16 cellular contexts compared by ENCODE assay signal in the genomic region with DNA sequence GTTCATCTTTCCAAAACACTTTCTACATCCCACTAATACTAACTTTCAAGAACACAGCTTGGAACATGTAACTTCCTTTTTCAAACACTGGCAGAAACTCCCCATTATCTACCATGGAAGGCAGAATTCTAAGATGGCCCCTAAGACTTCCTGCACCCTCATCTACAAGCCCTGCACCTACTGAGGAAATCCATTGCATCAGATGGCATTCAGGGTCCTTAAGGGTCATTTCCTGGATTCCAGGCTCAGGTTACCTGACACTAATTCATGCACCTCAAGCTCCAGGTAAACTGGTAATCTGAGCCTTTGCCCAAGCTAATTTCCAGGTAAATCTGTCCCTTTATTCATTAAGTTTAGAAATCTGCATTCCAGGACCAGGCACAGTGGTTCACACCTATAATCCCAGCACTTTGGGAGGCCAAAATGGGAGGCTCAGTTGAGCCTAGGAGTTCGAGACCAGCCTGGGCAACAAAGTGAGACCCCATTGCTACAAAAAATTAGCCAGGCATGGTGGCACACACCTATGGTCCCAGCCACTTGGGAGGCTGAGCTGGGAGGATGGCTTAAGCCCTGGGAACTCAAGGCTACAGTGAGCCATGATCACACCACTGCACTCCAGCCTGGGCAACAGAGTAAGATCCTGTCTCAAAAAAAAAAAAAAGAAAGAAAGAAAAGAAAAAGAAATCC.
DNase-seq lines count a peak whose midpoint lies in the region; ATAC-seq and TF ChIP-seq lines count a peak whose summit lies in the region.
"Had no signal": no experiment of that assay in that cellular context is flagged by ENCODE, and none has a peak within 500 bp of the region (broad histone marks: within the 10 kb centered on the region; RNA-seq: fewer than 3 reads in every experiment).

No MANE protein-coding gene starts in this region.

- in situ Hi-C loops in gastrocnemius medialis (cut with MboI; ENCODE audit: low sequenced_read_pairs in 4 of 4) = loop anchor here in 1 of 4 donors (25.0 kb wide), 1 partner anchor 510 kb away; no protein-coding TSS in a partner anchor

- H2AFZ ChIP-seq in Loucy (ENCODE audit: low read length) = 0 out of 2 replicates have a peak overlapping the region, but pooled peaks have one; percentile 33
- H2AFZ ChIP-seq in SK-N-SH (ENCODE audit: low read depth) = no peak overlapping the region

- H3K4me1 ChIP-seq in Loucy (ENCODE audit: insufficient read depth, low read length, poor library complexity, severe bottlenecking) (no peaks in the 10 kb centered on the region), SK-N-SH (ENCODE audit: control insufficient read depth in 1 of 2, insufficient read depth in 2 of 2, low read depth in 1 of 2, low read length in 1 of 2) (peaks cover 4 to 33% of the 10 kb centered on the region in 2 experiments; a peak in 3 of 4 replicates), gastrocnemius medialis (peaks cover 37 to 46% of the 10 kb centered on the region in 2 donors), uterus (peaks cover 0 to 3% of the 10 kb centered on the region in 2 donors)
- H3K4me1 ChIP-seq: BLaER1 had no signal

- TF ChIP-seq CTCF in Loucy (conservative IDR thresholded peaks at IDR 0.05; ENCODE audit: low read length) (no peak), SK-N-SH (IDR thresholded peaks at IDR 0.05) (no peak), gastrocnemius medialis (IDR thresholded peaks at IDR 0.05 in 4 of 5, conservative IDR thresholded peaks at IDR 0.05 in 1 of 5) (no peak), uterus (IDR thresholded peaks at IDR 0.05) (no peak)

- H3K27ac ChIP-seq in SK-N-SH (ENCODE audit: low read depth in 2 of 2, low read length in 1 of 2) (peak overlapping the region; percentile 71 to 78; a peak in 3 of 4 replicates), epithelial cell of prostate (peak overlapping the region; percentile 52), gastrocnemius medialis (peak overlapping the region in 3 of 4 donors; percentile 27 to 60 (median 51)), uterus (peak overlapping the region in 1 of 2 donors; percentile 67)
- H3K27ac ChIP-seq: BLaER1, spleen had no signal

- no peak for TF ChIP-seq POLR2A in gastrocnemius medialis (IDR thresholded peaks at IDR 0.05)
- no peak for TF ChIP-seq POLR2A in uterus (IDR thresholded peaks at IDR 0.05)

- H3K9me3 ChIP-seq in Loucy (ENCODE audit: insufficient read depth, low read depth, low read length) (no peaks in the 10 kb centered on the region), SK-N-SH (no peaks in the 10 kb centered on the region), gastrocnemius medialis (no peaks in the 10 kb centered on the region), uterus (no peaks in the 10 kb centered on the region)
- H3K9me3 ChIP-seq: BLaER1, spleen had no signal

- H3K27me3 ChIP-seq in Loucy (ENCODE audit: insufficient read depth, low read length, poor library complexity, severe bottlenecking) (no peaks in the 10 kb centered on the region), SK-N-SH (ENCODE audit: insufficient read depth) (no peaks in the 10 kb centered on the region), gastrocnemius medialis (no peaks in the 10 kb centered on the region), uterus (no peaks in the 10 kb centered on the region)
- H3K27me3 ChIP-seq: BLaER1, spleen had no signal

- CTCF ChIA-PET in SK-N-SH (lab: Yijun Ruan, JAX) = interaction anchor here (0.6 kb wide), 1 partner anchor 884 kb away, joined by 4 read pairs; no protein-coding TSS in a partner anchor

- no peak overlapping the region for H3K9ac ChIP-seq in Loucy (ENCODE audit: low read depth, low read length, poor library complexity, severe bottlenecking)
- H3K9ac ChIP-seq in SK-N-SH = no peak overlapping the region; the same call in 1 of the 2 replicates
- H3K9ac ChIP-seq: BLaER1 had no signal

- no peaks in the 10 kb centered on the region for H3F3A ChIP-seq in Loucy (ENCODE audit: low read depth)
- peaks cover 25% of the 10 kb centered on the region for H3F3A ChIP-seq in SK-N-SH (replicated peaks; ENCODE audit: insufficient read depth)

- intact Hi-C loops in gastrocnemius medialis (cut with DNase I; ENCODE audit: low total_unique reads) = no loop called here
- intact Hi-C loops in uterus (cut with DNase I; ENCODE audit: low total_unique reads) = no loop called here

- H3K79me2 ChIP-seq in Loucy (ENCODE audit: insufficient read depth, low read length) (no peaks in the 10 kb centered on the region), SK-N-SH (ENCODE audit: insufficient read depth) (peaks cover 70% of the 10 kb centered on the region)

- H3K4me2 ChIP-seq in Loucy (ENCODE audit: low read depth, low read length, poor library complexity, severe bottlenecking) (no peak overlapping the region), SK-N-SH (peak overlapping the region; percentile 56)
- H3K4me2 ChIP-seq: BLaER1 had no signal

- no peaks in the 10 kb centered on the region for H4K20me1 ChIP-seq in Loucy (ENCODE audit: insufficient read depth, low read length, poor library complexity, severe bottlenecking)
- no peaks in the 10 kb centered on the region for H4K20me1 ChIP-seq in SK-N-SH (ENCODE audit: insufficient read depth)
- H4K20me1 ChIP-seq: BLaER1 had no signal

- H3K9me2 ChIP-seq in Loucy (replicated peaks; ENCODE audit: low read depth, low read length) (no peaks in the 10 kb centered on the region), SK-N-SH (no peaks in the 10 kb centered on the region)

- 100% methylated on average over 1 of the region's 1 CpG for WGBS in SK-N-SH (ENCODE audit: low lambda C conversion rate)

- no peaks in the 10 kb centered on the region for H3K36me3 ChIP-seq in Loucy (ENCODE audit: insufficient read depth, low read length)
- H3K36me3 ChIP-seq in SK-N-SH (replicated peaks in 1 of 2; ENCODE audit: control insufficient read depth in 1 of 2, insufficient read depth in 2 of 2, low read length in 1 of 2) = peaks cover 3 to 13% of the 10 kb centered on the region in 2 experiments
- H3K36me3 ChIP-seq in gastrocnemius medialis = no peaks in the 10 kb centered on the region
- H3K36me3 ChIP-seq in uterus = no peaks in the 10 kb centered on the region
- H3K36me3 ChIP-seq: BLaER1, spleen had no signal

- no peak for TF ChIP-seq RAD21 in SK-N-SH (IDR thresholded peaks at IDR 0.05; ENCODE audit: low read length)

- H3K4me3 ChIP-seq in Loucy (ENCODE audit: low read length, poor library complexity, severe bottlenecking) (no peak overlapping the region), SK-N-SH (ENCODE audit: low read depth in 2 of 2, low read length in 1 of 2) (no peak overlapping the region), gastrocnemius medialis (no peak overlapping the region), uterus (no peak overlapping the region)
- H3K4me3 ChIP-seq: BLaER1, spleen had no signal

- TF ChIP-seq EP300 in SK-N-SH (IDR thresholded peaks at IDR 0.05; ENCODE audit: borderline replicate concordance in 1 of 2, low read depth in 1 of 2, low read length in 1 of 2) = no peak

- POLR2A ChIA-PET in SK-N-SH (lab: Yijun Ruan, JAX) = no interaction called here

- ATAC-seq in gastrocnemius medialis = no peak
- ATAC-seq: stimulated activated memory B cell treated with anti-CD40 and anti-IgM and Interleukin-4, amounts not matched to agents 10 μg/mL and 1 μg/mL and 100 μg/mL, for 72 hours had no signal

- no peak for DNase-seq in SK-N-SH
- DNase-seq in epithelial cell of prostate (ENCODE audit: low read depth, low spot score) = no peak
- DNase-seq in gastrocnemius medialis = no peak
- DNase-seq in stimulated activated CD4-positive, alpha-beta T cell treated with anti-CD3 and anti-CD28 coated beads, Interleukin-1b, Interleukin-23, amount 100 ng/mL, for 48 hours = no peak
- DNase-seq in uterus = no peak
- no peak for DNase-seq in activated CD4-positive, alpha-beta T cell treated with anti-CD3 and anti-CD28 coated beads for 48 hours
- DNase-seq: activated B cell treated with CpG ODN at 0.5 μM for 24 hours; activated naive CD4-positive, alpha-beta T cell; DMS153; NCI-H1436; NCI-H510A; nucleus accumbens; spleen had no signal

TF ChIP-seq in SK-N-SH, 30 proteins besides CTCF, POLR2A, EP300 and RAD21:
- TF ChIP-seq, protein P1, sequence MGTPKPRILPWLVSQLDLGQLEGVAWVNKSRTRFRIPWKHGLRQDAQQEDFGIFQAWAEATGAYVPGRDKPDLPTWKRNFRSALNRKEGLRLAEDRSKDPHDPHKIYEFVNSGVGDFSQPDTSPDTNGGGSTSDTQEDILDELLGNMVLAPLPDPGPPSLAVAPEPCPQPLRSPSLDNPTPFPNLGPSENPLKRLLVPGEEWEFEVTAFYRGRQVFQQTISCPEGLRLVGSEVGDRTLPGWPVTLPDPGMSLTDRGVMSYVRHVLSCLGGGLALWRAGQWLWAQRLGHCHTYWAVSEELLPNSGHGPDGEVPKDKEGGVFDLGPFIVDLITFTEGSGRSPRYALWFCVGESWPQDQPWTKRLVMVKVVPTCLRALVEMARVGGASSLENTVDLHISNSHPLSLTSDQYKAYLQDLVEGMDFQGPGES (IDR thresholded peaks at IDR 0.05; ENCODE audit: low read depth, low read length) = no peak
- no peak for TF ChIP-seq CHD2 (IDR thresholded peaks at IDR 0.05; ENCODE audit: low read length, partially characterized antibody)
- TF ChIP-seq FOSL2 (IDR thresholded peaks at IDR 0.05; ENCODE audit: borderline replicate concordance, low read depth) = no peak
